8 cellular contexts compared by ENCODE assay signal in the genomic region with DNA sequence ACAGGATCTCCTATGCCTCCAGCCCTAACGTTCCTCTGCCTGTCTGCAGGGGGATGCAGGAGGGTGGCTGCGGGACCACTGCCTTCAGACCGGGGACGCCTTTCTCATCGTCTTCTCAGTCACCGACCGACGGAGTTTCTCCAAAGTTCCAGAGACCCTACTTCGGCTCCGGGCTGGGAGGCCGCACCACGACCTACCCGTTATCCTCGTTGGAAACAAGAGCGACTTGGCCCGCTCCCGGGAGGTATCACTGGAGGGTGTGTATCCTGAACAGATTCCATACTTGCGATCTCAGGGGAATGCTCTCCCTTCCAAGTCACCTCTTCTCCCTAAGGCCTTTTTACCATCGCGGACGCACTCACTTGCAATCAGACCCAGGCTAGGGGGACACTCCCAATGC. TPM values are rescaled to one million over a fixed set of nuclear protein-coding genes. Genes with fewer than 3 reads are reported as not detected.
A peak's percentile ranks its signal among the peaks of the same experiment; 100 is the strongest.
DNase-seq lines count a peak whose midpoint lies in the region; ATAC-seq and TF ChIP-seq lines count a peak whose summit lies in the region.

No MANE protein-coding gene starts in this region.

- no peak overlapping the region for H3K23ac ChIP-seq in trophoblast cell (ENCODE audit: low read length)

- H3K4me3 ChIP-seq in PC-3 (ENCODE audit: low read length) (peak overlapping the region; percentile 68), epithelial cell of esophagus (ENCODE audit: low read length) (peak overlapping the region; percentile 62), trophoblast cell (ENCODE audit: low read depth, low read length) (no peak overlapping the region)

- H4K91ac ChIP-seq in trophoblast cell (ENCODE audit: low read depth, low read length): no peak overlapping the region

- no peak overlapping the region for H3K4ac ChIP-seq in trophoblast cell (ENCODE audit: low read depth, low read length)

- H3K9me2 ChIP-seq in PC-3 (replicated peaks; ENCODE audit: low read length): no peaks in the 10 kb centered on the region

- H3K27ac ChIP-seq in PC-3 (ENCODE audit: low read length) (no peak overlapping the region), trophoblast cell (ENCODE audit: low read depth, low read length) (no peak overlapping the region)

- POLR2A ChIA-PET in PC-3 (lab: Charles Lee; ENCODE audit: unreplicated experiment): no interaction called here

- H3K18ac ChIP-seq in trophoblast cell (ENCODE audit: low read length): no peak overlapping the region

- H3K79me2 ChIP-seq in PC-3 (ENCODE audit: low read length): peaks cover 11% of the 10 kb centered on the region
- H3K79me2 ChIP-seq in trophoblast cell (ENCODE audit: control insufficient read depth, insufficient read depth, low read length, poor library complexity): no peaks in the 10 kb centered on the region

- H2BK12ac ChIP-seq in trophoblast cell (ENCODE audit: low read length): no peak overlapping the region

- peaks cover 10% of the 10 kb centered on the region for H3K79me1 ChIP-seq in trophoblast cell (ENCODE audit: low read length)

- peak overlapping the region; percentile 92; the same call in 1 of the 2 replicates for H3K9ac ChIP-seq in ES-I3 (ENCODE audit: low read depth, low read length)
- no peak overlapping the region for H3K9ac ChIP-seq in PC-3 (ENCODE audit: low read length)
- no peak overlapping the region for H3K9ac ChIP-seq in trophoblast cell (ENCODE audit: low read length)

- TSS peak; percentile 38 for BruUV-seq in PC-3 (replicated peaks; lab: Mats Ljungman, UMichigan)

- no peak for TF ChIP-seq CTCF in PC-3 (conservative IDR thresholded peaks at IDR 0.05; ENCODE audit: low read depth, low read length)
- no peak for TF ChIP-seq CTCF in epithelial cell of esophagus (IDR thresholded peaks at IDR 0.05; ENCODE audit: insufficient read depth, low read depth, low read length, missing control alignments)

- no peak overlapping the region for H4K12ac ChIP-seq in trophoblast cell (ENCODE audit: low read depth, low read length)

- H2AFZ ChIP-seq in PC-3 (ENCODE audit: low read length): peak overlapping the region; percentile 90
- H2AFZ ChIP-seq in trophoblast cell (ENCODE audit: insufficient read depth, low read length, poor library complexity): no peak overlapping the region

- H3K9me3 ChIP-seq in ES-I3 (ENCODE audit: control insufficient read depth, insufficient read depth, low read length) (no peaks in the 10 kb centered on the region), PC-3 (ENCODE audit: low read length) (no peaks in the 10 kb centered on the region), trophoblast cell (ENCODE audit: insufficient read depth, low read depth, low read length) (no peaks in the 10 kb centered on the region)

- no peaks in the 10 kb centered on the region for H3F3A ChIP-seq in PC-3 (ENCODE audit: low read length, unreplicated experiment)

- H4K20me1 ChIP-seq in PC-3 (ENCODE audit: low read length): no peaks in the 10 kb centered on the region

- WGBS in trophoblast cell (ENCODE audit: extremely low coverage, insufficient coverage, insufficient read length): no CpG with 5 or more reads among the region's 21 CpGs

- no peak overlapping the region for H4K8ac ChIP-seq in trophoblast cell (ENCODE audit: low read depth, low read length)

- intact Hi-C loops in PC-3 (cut with micrococcal nuclease): no loop called here

- H3K36me3 ChIP-seq in ES-I3 (ENCODE audit: insufficient read depth, low read length) (no peaks in the 10 kb centered on the region), PC-3 (ENCODE audit: low read depth, low read length) (no peaks in the 10 kb centered on the region), trophoblast cell (ENCODE audit: control insufficient read depth in 1 of 2, insufficient read depth in 2 of 2, low read length in 2 of 2) (peaks cover 0 to 3% of the 10 kb centered on the region in 2 experiments)

- ATAC-seq in PC-3: no peak
- ATAC-seq in HG02852 (IDR thresholded peaks at IDR 0.05; ENCODE audit: unreplicated experiment): no peak
- no peak for ATAC-seq in HG03439 (IDR thresholded peaks at IDR 0.05; ENCODE audit: unreplicated experiment)

- DNase-seq in PC-3 (no peak), epithelial cell of esophagus (ENCODE audit: low read depth) (no peak), trophoblast cell (no peak), GM19240 (ENCODE audit: insufficient read length, low spot score) (no peak), medulla oblongata (ENCODE audit: extremely low spot score) (no peak)

- H3K4me2 ChIP-seq in PC-3 (ENCODE audit: low read length) (peak overlapping the region; percentile 92), trophoblast cell (ENCODE audit: low read length) (peak overlapping the region; percentile 75)

- no peak overlapping the region for H2BK120ac ChIP-seq in trophoblast cell (ENCODE audit: insufficient read depth, low read length, poor library complexity)

- H3K14ac ChIP-seq in trophoblast cell (ENCODE audit: low read length): no peak overlapping the region

- CTCF ChIA-PET in PC-3 (lab: Charles Lee): no interaction called here

- H3K27me3 ChIP-seq in PC-3 (ENCODE audit: low read length) (no peaks in the 10 kb centered on the region), trophoblast cell (ENCODE audit: insufficient read depth, low read length) (no peaks in the 10 kb centered on the region)

- H2AK5ac ChIP-seq in trophoblast cell (ENCODE audit: low read length): no peak overlapping the region

- no peak overlapping the region for H2BK5ac ChIP-seq in trophoblast cell (ENCODE audit: low read depth, low read length, poor library complexity)

- H3K4me1 ChIP-seq in ES-I3 (ENCODE audit: insufficient read depth, low read length) (peaks cover 25% of the 10 kb centered on the region; the same call in 1 of the 2 replicates), PC-3 (ENCODE audit: insufficient read depth, low read length) (peaks cover 29% of the 10 kb centered on the region), trophoblast cell (ENCODE audit: control insufficient read depth in 1 of 2, insufficient read depth in 2 of 2, low read length in 2 of 2) (peaks cover 11 to 20% of the 10 kb centered on the region in 2 experiments)

RNA-seq across cellular contexts. Expression of a gene that starts 3.0 kb away (rescaled TPM):
- total RNA-seq in PC-3 (2014; rRNA removed): 0.18 TPM in 1 of 2 replicates, not detected in the other
- 0.72 and 0.82 TPM in 2 replicates for polyA plus RNA-seq in trophoblast cell (2013)

RNA-seq across cellular contexts. Expression of a gene that starts 14.4 kb away (rescaled TPM):
- total RNA-seq in PC-3 (2014; rRNA removed): 46.5 and 59.3 TPM in 2 replicates
- polyA plus RNA-seq in trophoblast cell (2013): 32.8 and 36.9 TPM in 2 replicates

RNA-seq across cellular contexts. Expression of a gene that starts 33.0 kb away (rescaled TPM):
- 78.9 and 94.9 TPM in 2 replicates for total RNA-seq in PC-3 (2014; rRNA removed)
- polyA plus RNA-seq in trophoblast cell (2013): 58.8 and 61.4 TPM in 2 replicates

RNA-seq across cellular contexts. Expression of a gene that starts 43.2 kb away (rescaled TPM):
- total RNA-seq in PC-3 (2014; rRNA removed): 101 and 113 TPM in 2 replicates
- polyA plus RNA-seq in trophoblast cell (2013): 58.2 and 61.0 TPM in 2 replicates

RNA-seq across cellular contexts. Expression of a gene that starts 49.6 kb away (rescaled TPM):
- total RNA-seq in PC-3 (2014; rRNA removed): 80.4 and 85.0 TPM in 2 replicates
- polyA plus RNA-seq in trophoblast cell (2013): 1,258 and 1,302 TPM in 2 replicates
